Comparison of ENCODE assay signal across 1 cellular context in the genomic region with DNA sequence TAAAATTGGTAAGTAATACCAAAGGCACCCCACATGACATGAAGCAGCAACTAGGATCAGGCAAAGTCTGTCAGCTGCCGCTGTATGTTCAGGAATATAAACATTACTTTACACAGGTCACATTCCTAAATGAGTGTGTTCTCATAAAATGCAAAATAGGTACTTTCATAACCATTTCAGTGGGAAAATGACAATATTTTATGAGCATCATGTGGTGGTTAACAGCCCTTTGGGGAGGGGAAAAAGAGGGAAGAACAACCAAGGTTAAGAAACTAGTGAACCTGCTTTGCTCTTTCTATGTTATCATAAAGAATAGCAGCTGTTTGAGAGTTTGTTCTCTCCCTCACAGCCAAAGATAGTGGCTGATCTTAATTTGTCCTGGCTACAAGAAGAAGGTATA.
TF ChIP-seq lines count a peak whose summit lies in the region.

No MANE protein-coding gene starts in this region.

TF ChIP-seq in HEK293, 187 proteins besides CTCF, POLR2A, EP300 and RAD21 (continued from another document):
- TF ChIP-seq, protein P1, sequence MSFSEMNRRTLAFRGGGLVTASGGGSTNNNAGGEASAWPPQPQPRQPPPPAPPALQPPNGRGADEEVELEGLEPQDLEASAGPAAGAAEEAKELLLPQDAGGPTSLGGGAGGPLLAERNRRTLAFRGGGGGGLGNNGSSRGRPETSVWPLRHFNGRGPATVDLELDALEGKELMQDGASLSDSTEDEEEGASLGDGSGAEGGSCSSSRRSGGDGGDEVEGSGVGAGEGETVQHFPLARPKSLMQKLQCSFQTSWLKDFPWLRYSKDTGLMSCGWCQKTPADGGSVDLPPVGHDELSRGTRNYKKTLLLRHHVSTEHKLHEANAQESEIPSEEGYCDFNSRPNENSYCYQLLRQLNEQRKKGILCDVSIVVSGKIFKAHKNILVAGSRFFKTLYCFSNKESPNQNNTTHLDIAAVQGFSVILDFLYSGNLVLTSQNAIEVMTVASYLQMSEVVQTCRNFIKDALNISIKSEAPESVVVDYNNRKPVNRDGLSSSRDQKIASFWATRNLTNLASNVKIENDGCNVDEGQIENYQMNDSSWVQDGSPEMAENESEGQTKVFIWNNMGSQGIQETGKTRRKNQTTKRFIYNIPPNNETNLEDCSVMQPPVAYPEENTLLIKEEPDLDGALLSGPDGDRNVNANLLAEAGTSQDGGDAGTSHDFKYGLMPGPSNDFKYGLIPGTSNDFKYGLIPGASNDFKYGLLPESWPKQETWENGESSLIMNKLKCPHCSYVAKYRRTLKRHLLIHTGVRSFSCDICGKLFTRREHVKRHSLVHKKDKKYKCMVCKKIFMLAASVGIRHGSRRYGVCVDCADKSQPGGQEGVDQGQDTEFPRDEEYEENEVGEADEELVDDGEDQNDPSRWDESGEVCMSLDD (tag by site-specific recombination; IDR thresholded peaks at IDR 0.05) = no peak
- TF ChIP-seq, protein P2, sequence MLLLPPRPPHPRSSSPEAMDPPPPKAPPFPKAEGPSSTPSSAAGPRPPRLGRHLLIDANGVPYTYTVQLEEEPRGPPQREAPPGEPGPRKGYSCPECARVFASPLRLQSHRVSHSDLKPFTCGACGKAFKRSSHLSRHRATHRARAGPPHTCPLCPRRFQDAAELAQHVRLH (tag by site-specific recombination; IDR thresholded peaks at IDR 0.05) = 0 out of 2 replicates have a peak, but pooled peaks have one; percentile 73
- TF ChIP-seq, protein P3, sequence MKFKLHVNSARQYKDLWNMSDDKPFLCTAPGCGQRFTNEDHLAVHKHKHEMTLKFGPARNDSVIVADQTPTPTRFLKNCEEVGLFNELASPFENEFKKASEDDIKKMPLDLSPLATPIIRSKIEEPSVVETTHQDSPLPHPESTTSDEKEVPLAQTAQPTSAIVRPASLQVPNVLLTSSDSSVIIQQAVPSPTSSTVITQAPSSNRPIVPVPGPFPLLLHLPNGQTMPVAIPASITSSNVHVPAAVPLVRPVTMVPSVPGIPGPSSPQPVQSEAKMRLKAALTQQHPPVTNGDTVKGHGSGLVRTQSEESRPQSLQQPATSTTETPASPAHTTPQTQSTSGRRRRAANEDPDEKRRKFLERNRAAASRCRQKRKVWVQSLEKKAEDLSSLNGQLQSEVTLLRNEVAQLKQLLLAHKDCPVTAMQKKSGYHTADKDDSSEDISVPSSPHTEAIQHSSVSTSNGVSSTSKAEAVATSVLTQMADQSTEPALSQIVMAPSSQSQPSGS (tag by site-specific recombination; IDR thresholded peaks at IDR 0.05; ENCODE audit: low read depth) = no peak
- TF ChIP-seq ZNF785 (tag by site-specific recombination; IDR thresholded peaks at IDR 0.05) (no peak), ZNF558 (tag by site-specific recombination; IDR thresholded peaks at IDR 0.05) (no peak), MZF1 (tag by site-specific recombination; IDR thresholded peaks at IDR 0.05; ENCODE audit: borderline replicate concordance) (peak; percentile 34; the same call in 1 of the 2 replicates), PRDM1 (tag by site-specific recombination; IDR thresholded peaks at IDR 0.05) (peak; percentile 59), ZBTB1 (tag by site-specific recombination; IDR thresholded peaks at IDR 0.05) (no peak), KLF7 (tag by site-specific recombination; IDR thresholded peaks at IDR 0.05; ENCODE audit: borderline replicate concordance) (no peak), ZNF211 (tag by site-specific recombination; IDR thresholded peaks at IDR 0.05; ENCODE audit: low read depth) (no peak)
